19 cellular contexts compared by ENCODE assay signal in genomic region chr11:128894685-128895084, GRCh38. TPM values are rescaled to one million over a fixed set of nuclear protein-coding genes. Genes with fewer than 3 reads are reported as not detected.
A peak's percentile ranks its signal among the peaks of the same experiment; 100 is the strongest.
DNase-seq lines count a peak whose midpoint lies in the region; ATAC-seq and TF ChIP-seq lines count a peak whose summit lies in the region.
"Had no signal": no experiment of that assay in that cellular context is flagged by ENCODE, and none has a peak within 500 bp of the region (broad histone marks: within the 10 kb centered on the region; RNA-seq: fewer than 3 reads in every experiment).

No MANE protein-coding gene starts in this region.

- TF ChIP-seq POLR2A in erythroblast (IDR thresholded peaks at IDR 0.05; ENCODE audit: low read length) (no peak), upper lobe of left lung (IDR thresholded peaks at IDR 0.05) (no peak)

- H3K27ac ChIP-seq in liver (ENCODE audit: low read depth in 1 of 2, low read length in 2 of 2), result no peak overlapping the region
- H3K27ac ChIP-seq in upper lobe of left lung, result peak overlapping the region in 3 of 4 donors; percentile 46 to 66 (median 55)
- H3K27ac ChIP-seq: suprapubic skin had no signal

- no peak for TF ChIP-seq EP300 in upper lobe of left lung (IDR thresholded peaks at IDR 0.05)

- DNase-seq in NCI-H2029 treated with DMSO at 0.1 percent for 48 hours (lab: John Stamatoyannopoulos, UW), result peak; percentile 43
- DNase-seq in NCI-H2029 (lab: John Stamatoyannopoulos, UW), result no peak
- peak; percentile 2 to 65 for DNase-seq in erythroblast (lab: John Stamatoyannopoulos, UW)
- DNase-seq in upper lobe of left lung, result peak in 1 of 2 donors; percentile 79
- DNase-seq in amygdala (lab: John Stamatoyannopoulos, UW), result no peak
- no peak for DNase-seq in BE2C
- DNase-seq: 8988T; activated B cell treated with CpG ODN at 0.5 μM for 24 hours; amniotic stem cell; DMS153; effector memory CD4-positive, alpha-beta T cell; NCI-H774; occipital lobe had no signal

- peak; percentile 17 to 65 for ATAC-seq in upper lobe of left lung (ENCODE audit: low FRiP score in 2 of 2)
- no peak for ATAC-seq in GM18519 (IDR thresholded peaks at IDR 0.05; ENCODE audit: low FRiP score, unreplicated experiment)

- no peak for TF ChIP-seq CTCF in liver (IDR thresholded peaks at IDR 0.05; ENCODE audit: low read depth, low read length, missing input control)
- no peak for TF ChIP-seq CTCF in upper lobe of left lung (IDR thresholded peaks at IDR 0.05)
- no peak for TF ChIP-seq CTCF in BE2C (IDR thresholded peaks at IDR 0.05; ENCODE audit: low read depth, low read length)

- H3K36me3 ChIP-seq in liver (ENCODE audit: control insufficient read depth in 4 of 4, insufficient read depth in 3 of 4, low read depth in 1 of 4, low read length in 3 of 4) (no peaks in the 10 kb centered on the region), upper lobe of left lung (no peaks in the 10 kb centered on the region), BE2C (no peaks in the 10 kb centered on the region)
- H3K36me3 ChIP-seq: suprapubic skin had no signal

- no peak overlapping the region for H3K4me3 ChIP-seq in liver (ENCODE audit: low read depth in 1 of 3, low read length in 3 of 3)
- no peak overlapping the region for H3K4me3 ChIP-seq in upper lobe of left lung
- H3K4me3 ChIP-seq in BE2C (ENCODE audit: low read depth, low read length), result no peak overlapping the region
- H3K4me3 ChIP-seq: suprapubic skin had no signal

- H3K9me3 ChIP-seq in liver (ENCODE audit: control insufficient read depth in 4 of 4, low read length in 3 of 4) (no peaks in the 10 kb centered on the region), upper lobe of left lung (no peaks in the 10 kb centered on the region), BE2C (no peaks in the 10 kb centered on the region)
- H3K9me3 ChIP-seq: suprapubic skin had no signal

- no peaks in the 10 kb centered on the region for H3K27me3 ChIP-seq in liver (ENCODE audit: control insufficient read depth in 4 of 4, insufficient read depth in 4 of 4, low read length in 3 of 4)
- peaks cover 0 to 11% (median 3%) of the 10 kb centered on the region in 4 donors for H3K27me3 ChIP-seq in upper lobe of left lung
- H3K27me3 ChIP-seq in BE2C, result peaks cover 35% of the 10 kb centered on the region

- 16% methylated on average over 6 of the region's 6 CpGs for WGBS in liver
- 57 to 59% methylated on average over 6 of the region's 6 CpGs for WGBS in upper lobe of left lung, 2 donors

- H3K9ac ChIP-seq in liver (ENCODE audit: low read depth in 1 of 2, low read length in 2 of 2), result no peak overlapping the region

- peaks cover 21 to 49% (median 33%) of the 10 kb centered on the region in 4 donors for H3K4me1 ChIP-seq in liver (ENCODE audit: control insufficient read depth in 4 of 4, insufficient read depth in 4 of 4, low read length in 3 of 4)
- peaks cover 15 to 54% (median 43%) of the 10 kb centered on the region in 4 donors for H3K4me1 ChIP-seq in upper lobe of left lung
- H3K4me1 ChIP-seq in BE2C, result no peaks in the 10 kb centered on the region; the same call in 1 of the 2 replicates

- TF ChIP-seq RAD21 in liver (IDR thresholded peaks at IDR 0.05), result no peak

TF ChIP-seq in liver, 16 proteins besides CTCF, POLR2A, EP300 and RAD21:
- TF ChIP-seq HNF4A (conservative IDR thresholded peaks at IDR 0.05) (peak; percentile 83 to 92), HNF4G (IDR thresholded peaks at IDR 0.05) (no peak), JUND (IDR thresholded peaks at IDR 0.05) (peak in 1 of 2 donors; percentile 87), YY1 (IDR thresholded peaks at IDR 0.05) (peak; percentile 83), EGR1 (IDR thresholded peaks at IDR 0.05; ENCODE audit: low read depth in 2 of 2) (peak in 1 of 2 donors; percentile 66), ATF3 (IDR thresholded peaks at IDR 0.05) (peak; percentile 32), FOXA1 (IDR thresholded peaks at IDR 0.05) (peak; percentile 41), MAX (IDR thresholded peaks at IDR 0.05) (peak; percentile 94), FOXA2 (IDR thresholded peaks at IDR 0.05) (peak; percentile 7), ZBTB33 (IDR thresholded peaks at IDR 0.05) (peak; percentile 71), TAF1 (conservative IDR thresholded peaks at IDR 0.05) (no peak), SP1 (IDR thresholded peaks at IDR 0.05) (peak; percentile 88), RXRA (IDR thresholded peaks at IDR 0.05) (peak; percentile 87 to 92), GABPA (IDR thresholded peaks at IDR 0.05 in 1 of 2, conservative IDR thresholded peaks at IDR 0.05 in 1 of 2) (peak in 1 of 2 donors; percentile 59), REST (IDR thresholded peaks at IDR 0.05) (peak; percentile 13), NR2F2 (IDR thresholded peaks at IDR 0.05) (peak; percentile 85)

RNA-seq across cellular contexts. Expression of gene KCNJ5, which starts 3.5 kb away (rescaled TPM):
- under 1 TPM; 0.05 to 0.08 TPM for total RNA-seq in liver
- polyA plus RNA-seq in liver, result under 1 TPM; 0.04 to 0.08 TPM
- 1 to 10 TPM; 1.5 to 7.5 (median 4.9) TPM for total RNA-seq in upper lobe of left lung
- polyA plus RNA-seq in BE2C (2012; ENCODE audit: insufficient read depth, insufficient read length, low read depth), result not detected
- total RNA-seq: activated B cell treated with CpG ODN at 0.5 μM for 24 hours had no signal

RNA-seq across cellular contexts. Expression of gene KCNJ1, which starts 27.6 kb away (rescaled TPM):
- total RNA-seq in liver (under 1 TPM in 1 of 2 donors, not detected in 1; 0.23 TPM), upper lobe of left lung (under 1 TPM in 3 of 6 donors, not detected in 3; 0.15 to 0.59 (median 0.20) TPM)
- polyA plus RNA-seq in liver, result under 1 TPM in 1 of 2 donors, not detected in 1; 0.14 TPM
- not detected for polyA plus RNA-seq in BE2C (2012; ENCODE audit: insufficient read depth, insufficient read length, low read depth)
- total RNA-seq: activated B cell treated with CpG ODN at 0.5 μM for 24 hours, kidney epithelial cell, occipital lobe, RPMI7951, skeletal muscle tissue had no signal

RNA-seq across cellular contexts. Expression of gene TP53AIP1, which starts 48.0 kb away (rescaled TPM):
- total RNA-seq in liver (under 1 TPM in 1 of 2 donors, not detected in 1; 0.08 TPM), upper lobe of left lung (under 1 TPM in 1 of 6 donors, not detected in 5; 0.89 TPM)
- not detected for polyA plus RNA-seq in liver
- not detected for polyA plus RNA-seq in BE2C (2012; ENCODE audit: insufficient read depth, insufficient read length, low read depth)
- total RNA-seq: activated B cell treated with CpG ODN at 0.5 μM for 24 hours, kidney epithelial cell, RPMI7951, skeletal muscle tissue had no signal

Comparison
In these comparisons a context has a peak if more than half of its experiments do, and no peak if none do; other contexts are left out.
1. DNase-seq: peak in NCI-H2029 treated with DMSO at 0.1 percent for 48 hours (single experiment) and erythroblast (2 of 2); none in NCI-H2029 (single experiment), amygdala (0 of 56) and BE2C (single experiment).
2. H3K27ac ChIP-seq: peak in upper lobe of left lung (3 of 4); none in liver (0 of 2).